ENCODE assay signal across 11 cellular contexts in genomic region chr3:66302288-66302687, GRCh38.
DNase-seq lines count a peak whose midpoint lies in the region; ATAC-seq and TF ChIP-seq lines count a peak whose summit lies in the region.
"Had no signal": no experiment of that assay in that cellular context is flagged by ENCODE, and none has a peak within 500 bp of the region (broad histone marks: within the 10 kb centered on the region; RNA-seq: fewer than 3 reads in every experiment).

No MANE protein-coding gene starts in this region.

- no peaks in the 10 kb centered on the region for H4K20me1 ChIP-seq in PC-9 (ENCODE audit: insufficient read depth)

- H3K9me3 Mint-ChIP-seq in naive thymus-derived CD4-positive, alpha-beta T cell: peaks cover 0 to 19% (median 12%) of the 10 kb centered on the region in 11 donors

- no peaks in the 10 kb centered on the region for H3F3A ChIP-seq in PC-9 (ENCODE audit: insufficient read depth, low read depth)

- ATAC-seq in GM18907 (IDR thresholded peaks at IDR 0.05; ENCODE audit: unreplicated experiment): peak; percentile 70
- ATAC-seq in HG02852 (IDR thresholded peaks at IDR 0.05; ENCODE audit: unreplicated experiment): peak; percentile 53
- peak; percentile 79 to 80 for ATAC-seq in activated CD4-positive, CD25-positive, alpha-beta regulatory T cell treated with anti-CD3 and anti-CD28 coated beads, Interleukin-2, amount 50 U/mL, for 24 hours
- peak; percentile 87 for ATAC-seq in naive thymus-derived CD4-positive, alpha-beta T cell

- H3K4me1 Mint-ChIP-seq in naive thymus-derived CD4-positive, alpha-beta T cell: peaks cover 50 to 86% (median 69%) of the 10 kb centered on the region in 7 donors

- H3K4me3 Mint-ChIP-seq in naive thymus-derived CD4-positive, alpha-beta T cell: peak overlapping the region in 9 of 10 donors; percentile 29 to 71 (median 50)

- H3K36me3 ChIP-seq in naive thymus-derived CD4-positive, alpha-beta T cell (ENCODE audit: control insufficient read depth in 2 of 3, insufficient read depth in 3 of 3, low read length in 3 of 3): no peaks in the 10 kb centered on the region
- H3K36me3 ChIP-seq in PC-9 (ENCODE audit: low read depth): no peaks in the 10 kb centered on the region
- no peaks in the 10 kb centered on the region for H3K36me3 ChIP-seq in BE2C

- POLR2A ChIA-PET in naive thymus-derived CD4-positive, alpha-beta T cell (lab: Charles Lee): interaction anchor here (1.2 to 1.4 kb wide), 2 partner anchors 91 to 93 kb away, joined by 4 to 6 read pairs; no protein-coding TSS in a partner anchor
- POLR2A ChIA-PET in PC-9 (lab: Charles Lee; ENCODE audit: unreplicated experiment): interaction anchor here (0.7 kb wide), 1 partner anchor 11 kb away, joined by 3 read pairs; no protein-coding TSS in a partner anchor

- CTCF ChIA-PET in naive thymus-derived CD4-positive, alpha-beta T cell (lab: Charles Lee): interaction anchor here (0.7 kb wide), 1 partner anchor 25 kb away, joined by 3 read pairs; no protein-coding TSS in a partner anchor
- CTCF ChIA-PET in PC-9 (lab: Charles Lee): no interaction called here

- H3K9me2 ChIP-seq in PC-9 (ENCODE audit: insufficient read depth): no peaks in the 10 kb centered on the region

- H3K27me3 ChIP-seq in naive thymus-derived CD4-positive, alpha-beta T cell (ENCODE audit: control insufficient read depth in 2 of 2, insufficient read depth in 2 of 2, low read length in 2 of 2): no peaks in the 10 kb centered on the region
- H3K27me3 ChIP-seq in PC-9 (ENCODE audit: insufficient read depth, low read depth) (no peaks in the 10 kb centered on the region), BE2C (no peaks in the 10 kb centered on the region), dorsolateral prefrontal cortex (no peaks in the 10 kb centered on the region)

- TF ChIP-seq CTCF in PC-9 (conservative IDR thresholded peaks at IDR 0.05): no peak
- TF ChIP-seq CTCF in BE2C (IDR thresholded peaks at IDR 0.05; ENCODE audit: low read depth, low read length): no peak
- no peak for TF ChIP-seq CTCF in dorsolateral prefrontal cortex (IDR thresholded peaks at IDR 0.05 in 54 of 56, conservative IDR thresholded peaks at IDR 0.05 in 2 of 56; ENCODE audit: low read depth in 1 of 56, partially characterized antibody in 56 of 56)

- peaks cover 49 to 79% of the 10 kb centered on the region in 2 donors for H3K4me1 ChIP-seq in naive thymus-derived CD4-positive, alpha-beta T cell (ENCODE audit: control insufficient read depth in 2 of 2, insufficient read depth in 2 of 2, low read length in 2 of 2)
- H3K4me1 ChIP-seq in PC-9 (replicated peaks; ENCODE audit: insufficient read depth) (no peaks in the 10 kb centered on the region), BE2C (peaks cover 4% of the 10 kb centered on the region)

- H3K9me3 ChIP-seq in naive thymus-derived CD4-positive, alpha-beta T cell (ENCODE audit: control insufficient read depth in 2 of 3, low read length in 3 of 3): no peaks in the 10 kb centered on the region
- H3K9me3 ChIP-seq in PC-9 (ENCODE audit: insufficient read depth, low read depth): no peaks in the 10 kb centered on the region
- no peaks in the 10 kb centered on the region for H3K9me3 ChIP-seq in BE2C

- no peak overlapping the region for H3K4me2 ChIP-seq in PC-9

- H3K4me3 ChIP-seq in naive thymus-derived CD4-positive, alpha-beta T cell (ENCODE audit: low read length): no peak overlapping the region
- H3K4me3 ChIP-seq in PC-9: no peak overlapping the region
- H3K4me3 ChIP-seq in BE2C (ENCODE audit: low read depth, low read length): no peak overlapping the region
- no peak overlapping the region for H3K4me3 ChIP-seq in dorsolateral prefrontal cortex
- H3K4me3 ChIP-seq: SK-N-MC had no signal

- no peak overlapping the region for H2AFZ ChIP-seq in PC-9

- H3K27me3 Mint-ChIP-seq in naive thymus-derived CD4-positive, alpha-beta T cell: no peaks in the 10 kb centered on the region

- H3K27ac ChIP-seq in naive thymus-derived CD4-positive, alpha-beta T cell (ENCODE audit: low read depth, low read length): peak overlapping the region; percentile 53
- H3K27ac ChIP-seq in PC-9 (no peak overlapping the region), dorsolateral prefrontal cortex (no peak overlapping the region)
- H3K27ac ChIP-seq: SK-N-MC had no signal

- DNase-seq in naive thymus-derived CD4-positive, alpha-beta T cell: peak in 7 of 9 donors; percentile 44 to 78 (median 64)
- DNase-seq in PC-9 (no peak), NCI-H1436 treated with DMSO at 0.1 percent for 48 hours (lab: John Stamatoyannopoulos, UW) (no peak), BE2C (no peak), dorsolateral prefrontal cortex (no peak)
- DNase-seq: effector CD8-positive, alpha-beta T cell; KG1 had no signal

- no peaks in the 10 kb centered on the region for H3K79me2 ChIP-seq in PC-9 (ENCODE audit: low read depth)

- no TSS peak for BruUV-seq in PC-9 (replicated peaks; lab: Mats Ljungman, UMichigan)

- H3K27ac Mint-ChIP-seq in naive thymus-derived CD4-positive, alpha-beta T cell: peak overlapping the region; percentile 71 to 99 (median 94)

- intact Hi-C loops in naive thymus-derived CD4-positive, alpha-beta T cell (cut with micrococcal nuclease): loop anchor here (1.0 to 5.0 kb wide), 5 partner anchors 70 to 199 kb away; partner anchors contain the start of gene LRIG1 (in 2 of the 2)
- intact Hi-C loops in PC-9 (cut with micrococcal nuclease; ENCODE audit: unreplicated experiment): no loop called here
- intact Hi-C loops in dorsolateral prefrontal cortex (cut with DNase I): no loop called here

- H3K36me3 Mint-ChIP-seq in naive thymus-derived CD4-positive, alpha-beta T cell: peaks cover 4 to 44% (median 31%) of the 10 kb centered on the region in 5 donors

Comparison
In these comparisons a context has a peak if more than half of its experiments do, and no peak if none do; other contexts are left out.
1. DNase-seq: peak in naive thymus-derived CD4-positive, alpha-beta T cell (7 of 9); none in PC-9 (0 of 2), NCI-H1436 treated with DMSO at 0.1 percent for 48 hours (single experiment), BE2C (single experiment) and dorsolateral prefrontal cortex (0 of 10).
2. intact Hi-C loops: an anchor here in naive thymus-derived CD4-positive, alpha-beta T cell (1.0 to 5.0 kb wide); none called in PC-9 and dorsolateral prefrontal cortex.
3. Peak in every context shown above with its lines, with median percentiles within 50 percentile points of each other: ATAC-seq.